11 cellular contexts compared by ENCODE assay signal in genomic region chr19:39825093-39825463, GRCh38. TPM values are rescaled to one million over a fixed set of nuclear protein-coding genes. Genes with fewer than 3 reads are reported as not detected.
DNase-seq lines count a peak whose midpoint lies in the region; ATAC-seq and TF ChIP-seq lines count a peak whose summit lies in the region.
"Had no signal": no experiment of that assay in that cellular context is flagged by ENCODE, and none has a peak within 500 bp of the region (broad histone marks: within the 10 kb centered on the region; RNA-seq: fewer than 3 reads in every experiment).

No MANE protein-coding gene starts in this region.

- H3K9me3 ChIP-seq in BLaER1 treated with 17β-estradiol and CSF1 and Interleukin-3, amounts not matched to agents 10 nM and 100 nM (replicated peaks in 1 of 11): no peaks in the 10 kb centered on the region
- no peaks in the 10 kb centered on the region for H3K9me3 ChIP-seq in OCI-LY1 (ENCODE audit: low read length)
- peaks cover 0 to 2% (median 0%) of the 10 kb centered on the region in 12 donors for H3K9me3 ChIP-seq in heart left ventricle
- H3K9me3 ChIP-seq in parathyroid adenoma (ENCODE audit: control insufficient read depth, low read length): no peaks in the 10 kb centered on the region

- H3K9me3 Mint-ChIP-seq in activated T-helper 2 cell treated with anti-CD3 and anti-CD28 coated beads, Interferon-gamma antibody, Interleukin-2, Interleukin-4, amounts not matched to agents 10 μg/mL and 5 μg/mL and 100 μg/mL, durations not matched to agents 14 hours and 24 hours and 36 hours: no peaks in the 10 kb centered on the region
- H3K9me3 Mint-ChIP-seq: natural killer cell had no signal

- H3K27ac Mint-ChIP-seq in activated T-helper 2 cell treated with anti-CD3 and anti-CD28 coated beads, Interferon-gamma antibody, Interleukin-2, Interleukin-4, amounts not matched to agents 10 μg/mL and 5 μg/mL and 100 μg/mL, durations not matched to agents 14 hours and 24 hours and 36 hours: no peak overlapping the region

- H3K4me3 Mint-ChIP-seq in activated T-helper 2 cell treated with anti-CD3 and anti-CD28 coated beads, Interferon-gamma antibody, Interleukin-2, Interleukin-4, amounts not matched to agents 10 μg/mL and 5 μg/mL and 100 μg/mL, durations not matched to agents 14 hours and 24 hours and 36 hours (ENCODE audit: low read depth): no peak overlapping the region
- H3K4me3 Mint-ChIP-seq: natural killer cell had no signal

- H3K4me1 ChIP-seq in BLaER1 treated with 17β-estradiol and CSF1 and Interleukin-3, amounts not matched to agents 10 nM and 100 nM: peaks cover 7 to 32% (median 22%) of the 10 kb centered on the region in 10 experiments; a peak in 18 of 20 replicates
- H3K4me1 ChIP-seq in OCI-LY1 (ENCODE audit: insufficient read depth, low read length, severe bottlenecking) (peaks cover 7% of the 10 kb centered on the region), heart left ventricle (peaks cover 0 to 22% (median 8%) of the 10 kb centered on the region in 12 donors), parathyroid adenoma (no peaks in the 10 kb centered on the region)

- peaks cover 32% of the 10 kb centered on the region for H3K36me3 Mint-ChIP-seq in activated T-helper 2 cell treated with anti-CD3 and anti-CD28 coated beads, Interferon-gamma antibody, Interleukin-2, Interleukin-4, amounts not matched to agents 10 μg/mL and 5 μg/mL and 100 μg/mL, durations not matched to agents 14 hours and 24 hours and 36 hours (ENCODE audit: low read depth)
- H3K36me3 Mint-ChIP-seq: natural killer cell had no signal

- DNase-seq in heart left ventricle (no peak), NK-92 (lab: John Stamatoyannopoulos, UW; ENCODE audit: unreplicated experiment) (no peak)
- DNase-seq in activated T-helper 2 cell treated with anti-CD3 and anti-CD28 coated beads, Interferon-gamma antibody, Interleukin-2, Interleukin-4, amounts not matched to agents 10 μg/mL and 5 μg/mL and 100 μg/mL, durations not matched to agents 14 hours and 24 hours and 36 hours (ENCODE audit: low spot score): no peak

- peak overlapping the region in 1 of 11 experiments; percentile 18; a peak in 1 of 22 replicates for H3K27ac ChIP-seq in BLaER1 treated with 17β-estradiol and CSF1 and Interleukin-3, amounts not matched to agents 10 nM and 100 nM
- H3K27ac ChIP-seq in OCI-LY1 (ENCODE audit: low read depth, low read length, poor library complexity, severe bottlenecking) (peak overlapping the region; percentile 28), heart left ventricle (peak overlapping the region in 9 of 12 donors; percentile 4 to 85 (median 64)), parathyroid adenoma (peak overlapping the region; percentile 5)

- H3F3A ChIP-seq in OCI-LY1 (ENCODE audit: insufficient read depth, low read length): no peaks in the 10 kb centered on the region

- no peak overlapping the region for H3K9ac ChIP-seq in BLaER1 treated with 17β-estradiol and CSF1 and Interleukin-3, amounts not matched to agents 10 nM and 100 nM
- no peak overlapping the region; the same call in 1 of the 2 replicates for H3K9ac ChIP-seq in OCI-LY1 (ENCODE audit: low read length)
- H3K9ac ChIP-seq in parathyroid adenoma: no peak overlapping the region

- H3K4me2 ChIP-seq in BLaER1 treated with 17β-estradiol and CSF1 and Interleukin-3, amounts not matched to agents 10 nM and 100 nM: peak overlapping the region in 7 of 11 experiments; percentile 5 to 69 (median 21); a peak in 10 of 22 replicates
- H3K4me2 ChIP-seq in OCI-LY1 (ENCODE audit: low read length) (peak overlapping the region; percentile 29; the same call in 1 of the 2 replicates), parathyroid adenoma (ENCODE audit: low read length) (no peak overlapping the region)

- TF ChIP-seq POLR2A in heart left ventricle (IDR thresholded peaks at IDR 0.05): no peak

- H4K20me1 ChIP-seq in BLaER1 treated with 17β-estradiol and CSF1 and Interleukin-3, amounts not matched to agents 10 nM and 100 nM: peaks cover 0 to 40% (median 25%) of the 10 kb centered on the region in 11 experiments; a peak in 18 of 22 replicates
- H4K20me1 ChIP-seq in OCI-LY1 (ENCODE audit: insufficient read depth, low read length): no peaks in the 10 kb centered on the region

- TF ChIP-seq CTCF in OCI-LY1 (IDR thresholded peaks at IDR 0.05; ENCODE audit: low read length) (no peak), heart left ventricle (IDR thresholded peaks at IDR 0.05) (no peak), parathyroid adenoma (IDR thresholded peaks at IDR 0.05) (no peak)

- no peak overlapping the region for H3K4me3 ChIP-seq in BLaER1 treated with 17β-estradiol and CSF1 and Interleukin-3, amounts not matched to agents 10 nM and 100 nM
- H3K4me3 ChIP-seq in OCI-LY1 (ENCODE audit: low read depth, low read length, poor library complexity, severe bottlenecking): peak overlapping the region; percentile 68
- peak overlapping the region in 3 of 12 donors; percentile 66 to 95 (median 86) for H3K4me3 ChIP-seq in heart left ventricle
- H3K4me3 ChIP-seq in parathyroid adenoma (ENCODE audit: low read depth, low read length): peak overlapping the region; percentile 59

- 76 to 87% (median 80%) methylated on average over 7 to 11 of the region's 11 CpGs for WGBS in heart left ventricle, 4 donors

- ATAC-seq in heart left ventricle (peak in 2 of 4 donors; percentile 1 to 4), HG03378 (IDR thresholded peaks at IDR 0.05; ENCODE audit: unreplicated experiment) (no peak), HG03045 (IDR thresholded peaks at IDR 0.05; ENCODE audit: unreplicated experiment) (no peak)

- peaks cover 33 to 56% (median 45%) of the 10 kb centered on the region in 11 experiments; a peak in 21 of 22 replicates for H3K36me3 ChIP-seq in BLaER1 treated with 17β-estradiol and CSF1 and Interleukin-3, amounts not matched to agents 10 nM and 100 nM
- H3K36me3 ChIP-seq in OCI-LY1 (ENCODE audit: insufficient read depth, low read length): peaks cover 47% of the 10 kb centered on the region
- peaks cover 0 to 50% (median 47%) of the 10 kb centered on the region in 9 donors for H3K36me3 ChIP-seq in heart left ventricle
- no peaks in the 10 kb centered on the region for H3K36me3 ChIP-seq in parathyroid adenoma (ENCODE audit: control insufficient read depth, insufficient read depth, low read length)

- no peaks in the 10 kb centered on the region for H3K27me3 Mint-ChIP-seq in activated T-helper 2 cell treated with anti-CD3 and anti-CD28 coated beads, Interferon-gamma antibody, Interleukin-2, Interleukin-4, amounts not matched to agents 10 μg/mL and 5 μg/mL and 100 μg/mL, durations not matched to agents 14 hours and 24 hours and 36 hours (ENCODE audit: low read depth)

- H3K9me2 ChIP-seq in OCI-LY1 (ENCODE audit: low read depth, low read length): no peaks in the 10 kb centered on the region

- H2AFZ ChIP-seq in OCI-LY1 (ENCODE audit: low read length) (no peak overlapping the region), parathyroid adenoma (peak overlapping the region; percentile 81)

- no peaks in the 10 kb centered on the region for H3K79me2 ChIP-seq in OCI-LY1 (ENCODE audit: insufficient read depth, low read length)
- peaks cover 8% of the 10 kb centered on the region for H3K79me2 ChIP-seq in parathyroid adenoma

- peaks cover 7% of the 10 kb centered on the region for H3K4me1 Mint-ChIP-seq in activated T-helper 2 cell treated with anti-CD3 and anti-CD28 coated beads, Interferon-gamma antibody, Interleukin-2, Interleukin-4, amounts not matched to agents 10 μg/mL and 5 μg/mL and 100 μg/mL, durations not matched to agents 14 hours and 24 hours and 36 hours (ENCODE audit: low read depth)

- no peaks in the 10 kb centered on the region for H3K27me3 ChIP-seq in BLaER1 treated with 17β-estradiol and CSF1 and Interleukin-3, amounts not matched to agents 10 nM and 100 nM
- H3K27me3 ChIP-seq in OCI-LY1 (ENCODE audit: insufficient read depth, low read length) (no peaks in the 10 kb centered on the region), heart left ventricle (no peaks in the 10 kb centered on the region), parathyroid adenoma (ENCODE audit: control insufficient read depth, insufficient read depth, low read length) (no peaks in the 10 kb centered on the region)

- intact Hi-C loops in heart left ventricle (cut with DNase I): no loop called here
- intact Hi-C loops in activated T-helper 2 cell treated with anti-CD3 and anti-CD28 coated beads, Interferon-gamma antibody, Interleukin-2, Interleukin-4, amounts not matched to agents 10 μg/mL and 5 μg/mL and 100 μg/mL, durations not matched to agents 14 hours and 24 hours and 36 hours (cut with micrococcal nuclease): no loop called here

RNA-seq across cellular contexts. Expression of gene DYRK1B, which starts 8.9 kb away (rescaled TPM):
- total RNA-seq in heart left ventricle: 10 to 100 TPM; 12.8 to 49.1 (median 28.7) TPM
- 10 to 100 TPM; 13.8 to 19.7 TPM for polyA plus RNA-seq in heart left ventricle
- 6.7 and 7.3 TPM in 2 replicates for total RNA-seq in activated T-helper 2 cell treated with anti-CD3 and anti-CD28 coated beads, Interferon-gamma antibody, Interleukin-2, Interleukin-4, amounts not matched to agents 10 μg/mL and 5 μg/mL and 100 μg/mL, durations not matched to agents 14 hours and 24 hours and 36 hours

RNA-seq across cellular contexts. Expression of gene FBL, which starts 21.1 kb away (rescaled TPM):
- total RNA-seq in heart left ventricle: 10 to 100 TPM; 44.3 to 94.3 (median 70.5) TPM
- polyA plus RNA-seq in heart left ventricle: 100 to 1,000 TPM in 1 of 2 donors, 10 to 100 TPM in 1; 72.5 to 169 TPM
- 522 and 547 TPM in 2 replicates for total RNA-seq in activated T-helper 2 cell treated with anti-CD3 and anti-CD28 coated beads, Interferon-gamma antibody, Interleukin-2, Interleukin-4, amounts not matched to agents 10 μg/mL and 5 μg/mL and 100 μg/mL, durations not matched to agents 14 hours and 24 hours and 36 hours

RNA-seq across cellular contexts. Expression of gene LEUTX, which starts 46.4 kb away (rescaled TPM):
- not detected for total RNA-seq in heart left ventricle
- polyA plus RNA-seq in heart left ventricle: not detected
- not detected in 2 replicates for total RNA-seq in activated T-helper 2 cell treated with anti-CD3 and anti-CD28 coated beads, Interferon-gamma antibody, Interleukin-2, Interleukin-4, amounts not matched to agents 10 μg/mL and 5 μg/mL and 100 μg/mL, durations not matched to agents 14 hours and 24 hours and 36 hours
- total RNA-seq: bronchial epithelial cell, GM12878, natural killer cell had no signal

Comparison
In these comparisons a context has a peak if more than half of its experiments do, and no peak if none do; other contexts are left out.
1. H3K4me3 ChIP-seq: peak in OCI-LY1 (single experiment) and parathyroid adenoma (single experiment); none in BLaER1 treated with 17β-estradiol and CSF1 and Interleukin-3, amounts not matched to agents 10 nM and 100 nM (0 of 10).